ENCODE assay signal across 1 cellular context in genomic region chr17:41403409-41404023, GRCh38.
TF ChIP-seq lines count a peak whose summit lies in the region.

No MANE protein-coding gene starts in this region.

TF ChIP-seq in SK-N-SH treated with all-trans-retinoic acid at 6 μM for 48 hours, 23 proteins besides CTCF, POLR2A, EP300 and RAD21 (continued from another document):
- TF ChIP-seq PATZ1 (CRISPR knock-in tag; IDR thresholded peaks at IDR 0.05; ENCODE audit: borderline replicate concordance) (no peak), ARNTL (CRISPR knock-in tag; IDR thresholded peaks at IDR 0.05; ENCODE audit: borderline replicate concordance, low read depth) (no peak), CSDC2 (CRISPR knock-in tag; IDR thresholded peaks at IDR 0.05) (no peak), ZNF565 (CRISPR knock-in tag; conservative IDR thresholded peaks at IDR 0.05; ENCODE audit: low read depth) (no peak), ESRRG (CRISPR knock-in tag; IDR thresholded peaks at IDR 0.05) (no peak), ISL1 (CRISPR knock-in tag; IDR thresholded peaks at IDR 0.05) (no peak), OSR1 (CRISPR knock-in tag; IDR thresholded peaks at IDR 0.05) (no peak), TOX (CRISPR knock-in tag; IDR thresholded peaks at IDR 0.05; ENCODE audit: borderline replicate concordance) (no peak), TCF4 (CRISPR knock-in tag; IDR thresholded peaks at IDR 0.05; ENCODE audit: borderline replicate concordance) (no peak), ZNF70 (CRISPR knock-in tag; IDR thresholded peaks at IDR 0.05) (no peak), POU6F1 (CRISPR knock-in tag; IDR thresholded peaks at IDR 0.05; ENCODE audit: borderline replicate concordance, low read depth) (no peak), GLIS3 (CRISPR knock-in tag; IDR thresholded peaks at IDR 0.05) (no peak), PPARA (CRISPR knock-in tag; IDR thresholded peaks at IDR 0.05; ENCODE audit: borderline replicate concordance) (no peak), CREB5 (CRISPR knock-in tag; IDR thresholded peaks at IDR 0.05; ENCODE audit: low read depth) (no peak)
TF ChIP-seq in SK-N-SH treated with all-trans-retinoic acid at 6 μM for 48 hours: peak in this region for 0.
